Comparison of ENCODE assay signal across 26 cellular contexts in the genomic region with DNA sequence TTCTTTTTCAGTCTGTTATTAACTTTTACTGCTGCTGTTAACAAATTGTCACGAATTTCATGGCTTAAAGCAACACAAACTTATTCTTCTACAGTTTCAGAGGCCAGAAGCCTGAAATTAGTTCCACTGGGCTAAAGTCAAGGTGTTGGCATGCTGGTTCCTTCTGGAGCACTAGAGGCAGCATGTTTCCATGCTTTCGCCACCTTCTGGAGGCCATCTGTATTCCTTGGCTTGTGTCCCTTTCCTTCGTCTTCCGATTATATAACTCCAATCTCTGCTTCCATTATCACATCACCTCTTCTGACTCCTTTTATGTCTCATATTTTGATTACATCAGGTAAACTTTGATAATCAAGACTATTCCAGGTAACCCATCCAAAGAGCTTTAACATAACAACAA.
DNase-seq lines count a peak whose midpoint lies in the region; ATAC-seq, FAIRE-seq and TF ChIP-seq lines count a peak whose summit lies in the region.
"Had no signal": no experiment of that assay in that cellular context is flagged by ENCODE, and none has a peak within 500 bp of the region (broad histone marks: within the 10 kb centered on the region; RNA-seq: fewer than 3 reads in every experiment).

No MANE protein-coding gene starts in this region.

- no peaks in the 10 kb centered on the region for H3K27me3 Mint-ChIP-seq in neural progenitor cell (ENCODE audit: insufficient read depth, low read depth)
- H3K27me3 Mint-ChIP-seq: CD4-positive, alpha-beta memory T cell; T-helper 17 cell had no signal

- H4K8ac ChIP-seq in H1 (ENCODE audit: extremely low read depth, insufficient read depth, low read length), result no peak overlapping the region

- FAIRE-seq in HepG2 (lab: Jason Lieb, UNC) (no peak), H1 (lab: Jason Lieb, UNC) (peak; percentile 36)
- FAIRE-seq: GM18507, H54, K562 had no signal

- no peak overlapping the region for H2BK20ac ChIP-seq in H1 (ENCODE audit: low read length)

- H2AFZ ChIP-seq in HepG2 (ENCODE audit: low read length), result no peak overlapping the region
- H2AFZ ChIP-seq in PC-3 (ENCODE audit: low read length), result no peak overlapping the region
- H2AFZ ChIP-seq in H1 (ENCODE audit: low read length), result no peak overlapping the region
- H2AFZ ChIP-seq in neural progenitor cell (replicated peaks), result no peak overlapping the region

- H3K4ac ChIP-seq in H1 (replicated peaks; ENCODE audit: insufficient read length, low read depth, low read length), result no peak overlapping the region

- no peak overlapping the region for H3K56ac ChIP-seq in H1 (replicated peaks; ENCODE audit: insufficient read length, low read depth, low read length)

- H3K36me3 ChIP-seq in HepG2 (replicated peaks in 1 of 2; ENCODE audit: control insufficient read depth in 1 of 2, insufficient read depth in 2 of 2, low read length in 2 of 2) (no peaks in the 10 kb centered on the region), right lobe of liver (no peaks in the 10 kb centered on the region), PC-3 (ENCODE audit: low read depth, low read length) (no peaks in the 10 kb centered on the region), H1 (ENCODE audit: control insufficient read depth in 2 of 4, insufficient read depth in 4 of 4, low read length in 3 of 4) (no peaks in the 10 kb centered on the region), neural progenitor cell (no peaks in the 10 kb centered on the region)
- H3K36me3 ChIP-seq: BLaER1, MG63 had no signal

- no peaks in the 10 kb centered on the region for H3K79me1 ChIP-seq in H1 (ENCODE audit: low read depth, low read length)

- H3K4me2 ChIP-seq in HepG2 (ENCODE audit: low read depth, low read length) (no peak overlapping the region), PC-3 (ENCODE audit: low read length) (no peak overlapping the region), H1 (ENCODE audit: insufficient read depth in 1 of 2, low read depth in 2 of 2, low read length in 2 of 2) (no peak overlapping the region), neural progenitor cell (no peak overlapping the region)
- H3K4me2 ChIP-seq: BLaER1, SK-N-SH had no signal

- no peak overlapping the region for H3K27ac Mint-ChIP-seq in neural progenitor cell
- H3K27ac Mint-ChIP-seq: CD4-positive, alpha-beta memory T cell; HFFc6; T-helper 17 cell had no signal

- TF ChIP-seq CTCF in HepG2 (CRISPR knock-in tag; IDR thresholded peaks at IDR 0.05), result no peak
- no peak for TF ChIP-seq CTCF in right lobe of liver (IDR thresholded peaks at IDR 0.05)
- 0 out of 2 replicates have a peak, but pooled peaks have one; percentile 18 for TF ChIP-seq CTCF in PC-3 (conservative IDR thresholded peaks at IDR 0.05; ENCODE audit: low read depth, low read length)
- TF ChIP-seq CTCF in H1 (IDR thresholded peaks at IDR 0.05; ENCODE audit: control extremely low read depth in 1 of 3, insufficient read depth in 1 of 3, low read depth in 1 of 3, low read length in 3 of 3), result peak; percentile 24 to 42 (median 42)
- peak; percentile 27 for TF ChIP-seq CTCF in neural progenitor cell (IDR thresholded peaks at IDR 0.05)

- intact Hi-C loops in HepG2 (cut with micrococcal nuclease; ENCODE audit: unreplicated experiment), result no loop called here
- intact Hi-C loops in right lobe of liver (cut with DNase I), result no loop called here
- intact Hi-C loops in PC-3 (cut with micrococcal nuclease), result no loop called here

- H3K9me3 ChIP-seq in HepG2 (ENCODE audit: low read length), result no peaks in the 10 kb centered on the region
- H3K9me3 ChIP-seq in right lobe of liver, result no peaks in the 10 kb centered on the region
- H3K9me3 ChIP-seq in PC-3 (ENCODE audit: low read length), result no peaks in the 10 kb centered on the region
- H3K9me3 ChIP-seq in H1 (ENCODE audit: insufficient read depth in 2 of 2, low read depth in 1 of 2, low read length in 1 of 2), result no peaks in the 10 kb centered on the region
- H3K9me3 ChIP-seq in neural progenitor cell (ENCODE audit: low read depth), result no peaks in the 10 kb centered on the region
- H3K9me3 ChIP-seq: BLaER1, MG63 had no signal

- H3K27ac ChIP-seq in HepG2 (ENCODE audit: extremely low read length, insufficient read depth, low read length) (no peak overlapping the region), right lobe of liver (no peak overlapping the region), PC-3 (ENCODE audit: low read length) (no peak overlapping the region), H1 (ENCODE audit: low read depth, low read length) (no peak overlapping the region), neural progenitor cell (no peak overlapping the region)
- H3K27ac ChIP-seq: BLaER1 had no signal

- no peaks in the 10 kb centered on the region for H3K9me2 ChIP-seq in PC-3 (replicated peaks; ENCODE audit: low read length)
- H3K9me2 ChIP-seq: SK-N-SH had no signal

- no peak overlapping the region for H2BK5ac ChIP-seq in H1 (ENCODE audit: low read depth, low read length)

- no peak overlapping the region for H4K91ac ChIP-seq in H1 (replicated peaks; ENCODE audit: insufficient read length, low read length)

- H3K27me3 ChIP-seq in HepG2 (ENCODE audit: control insufficient read depth in 1 of 2, insufficient read depth in 2 of 2, low read length in 2 of 2) (no peaks in the 10 kb centered on the region; a peak in 1 of 5 replicates), right lobe of liver (no peaks in the 10 kb centered on the region), PC-3 (ENCODE audit: low read length) (no peaks in the 10 kb centered on the region), H1 (replicated peaks in 1 of 4; ENCODE audit: control insufficient read depth in 3 of 4, extremely low read depth in 1 of 4, insufficient read depth in 3 of 4, low read length in 3 of 4) (no peaks in the 10 kb centered on the region), neural progenitor cell (no peaks in the 10 kb centered on the region)
- H3K27me3 ChIP-seq: BLaER1, MG63 had no signal

- in situ Hi-C loops in HepG2 (cut with HindIII; ENCODE audit: extremely low pct_ligation_motif_present, low pct_unique_long_range_greater_than_20kb), result no loop called here

- WGBS in HepG2 (ENCODE audit: low lambda C conversion rate), result 23% methylated on average over 4 of the region's 4 CpGs
- WGBS in right lobe of liver (ENCODE audit: insufficient coverage, low coverage, low lambda C conversion rate, missing lambda C conversion rate), result 55% methylated on average over 4 of the region's 4 CpGs
- WGBS in H1 (ENCODE audit: extremely low coverage in 1 of 2, insufficient coverage in 1 of 2, insufficient read length in 1 of 2, insufficient replicate concordance in 2 of 2, low coverage in 1 of 2, low lambda C conversion rate in 2 of 2, missing lambda C conversion rate in 1 of 2), 2 experiments, result 87% methylated on average over 4 of the region's 4 CpGs; no CpG with 5 or more reads in 1 of the 2 experiments

- CTCF ChIA-PET in HepG2 (lab: Yijun Ruan, JAX; ENCODE audit: low intra/inter-chr PET ratio, low total read pairs), result no interaction called here
- CTCF ChIA-PET in PC-3 (lab: Charles Lee), result no interaction called here
- CTCF ChIA-PET in H1 (lab: Charles Lee; ENCODE audit: partially characterized antibody), result interaction anchor here (1.9 kb wide), 1 partner anchor 47 kb away, joined by 6 read pairs; no protein-coding TSS in a partner anchor

- no peak overlapping the region for H3K23ac ChIP-seq in H1 (ENCODE audit: insufficient read length)

- no peak overlapping the region for H2BK15ac ChIP-seq in H1 (ENCODE audit: low read length)

- peaks cover 4% of the 10 kb centered on the region for H3K4me1 Mint-ChIP-seq in neural progenitor cell
- H3K4me1 Mint-ChIP-seq: CD4-positive, alpha-beta memory T cell; T-helper 17 cell had no signal

- TF ChIP-seq EP300 in HepG2 (IDR thresholded peaks at IDR 0.05; ENCODE audit: low read depth in 2 of 2, low read length in 2 of 2), result no peak
- no peak for TF ChIP-seq EP300 in HepG2 (CRISPR knock-in tag; IDR thresholded peaks at IDR 0.05; ENCODE audit: borderline replicate concordance)
- no peak for TF ChIP-seq EP300 in H1 (IDR thresholded peaks at IDR 0.05; ENCODE audit: borderline replicate concordance in 1 of 2, low read depth in 2 of 2, low read length in 2 of 2)

- H4K20me1 ChIP-seq in HepG2 (ENCODE audit: insufficient read depth, low read length), result no peaks in the 10 kb centered on the region
- H4K20me1 ChIP-seq in PC-3 (ENCODE audit: low read length), result no peaks in the 10 kb centered on the region
- no peaks in the 10 kb centered on the region for H4K20me1 ChIP-seq in H1 (replicated peaks in 1 of 2; ENCODE audit: control insufficient read depth in 1 of 2, insufficient read depth in 2 of 2, low read length in 2 of 2)
- H4K20me1 ChIP-seq in neural progenitor cell (ENCODE audit: low read depth), result no peaks in the 10 kb centered on the region
- H4K20me1 ChIP-seq: BLaER1 had no signal

- no peaks in the 10 kb centered on the region for H3F3A ChIP-seq in PC-3 (ENCODE audit: low read length, unreplicated experiment)
- H3F3A ChIP-seq in neural progenitor cell (ENCODE audit: low read depth), result no peaks in the 10 kb centered on the region

- H3K14ac ChIP-seq in H1 (ENCODE audit: insufficient read length), result no peak overlapping the region

- H2BK120ac ChIP-seq in H1 (replicated peaks; ENCODE audit: low read depth, low read length), result no peak overlapping the region

- H3K79me2 ChIP-seq in HepG2 (ENCODE audit: insufficient read depth, low read length), result no peaks in the 10 kb centered on the region
- H3K79me2 ChIP-seq in PC-3 (ENCODE audit: low read length), result no peaks in the 10 kb centered on the region
- H3K79me2 ChIP-seq in H1 (ENCODE audit: control insufficient read depth in 1 of 2, insufficient read depth in 2 of 2, low read length in 2 of 2), result no peaks in the 10 kb centered on the region
- no peaks in the 10 kb centered on the region for H3K79me2 ChIP-seq in neural progenitor cell (ENCODE audit: low read depth)

- DNase-seq in HepG2 (ENCODE audit: low spot score) (peak; percentile 2), right lobe of liver (no peak), PC-3 (peak; percentile 1), H1 (ENCODE audit: low read depth in 1 of 2, low spot score in 2 of 2) (no peak), neural progenitor cell (ENCODE audit: low spot score) (peak; percentile 11), CD1c-positive myeloid dendritic cell (ENCODE audit: extremely low spot score) (no peak), NCI-H1417 (lab: John Stamatoyannopoulos, UW) (no peak)
- DNase-seq: CD4-positive, alpha-beta memory T cell; COR-L47; DMS79 treated with DMSO at 0.1 percent for 48 hours; HFFc6; MG63; NCI-H1105 treated with DMSO at 0.1 percent for 48 hours; NCI-H2029 treated with DMSO at 0.1 percent for 48 hours; NCI-H446 treated with DMSO at 0.1 percent for 48 hours; NCI-H526; SIG-M5; SK-N-SH; SW 1271; T-helper 17 cell had no signal

- H3K4me3 ChIP-seq in HepG2 (replicated peaks in 1 of 3; ENCODE audit: insufficient read depth in 1 of 3, low read depth in 2 of 3, low read length in 3 of 3) (no peak overlapping the region), right lobe of liver (no peak overlapping the region), PC-3 (ENCODE audit: low read length) (no peak overlapping the region), H1 (ENCODE audit: extremely low read depth in 1 of 4, insufficient read depth in 2 of 4, low read depth in 3 of 4, low read length in 4 of 4) (no peak overlapping the region), neural progenitor cell (no peak overlapping the region)
- H3K4me3 ChIP-seq: BLaER1, K562, MG63 had no signal

- TF ChIP-seq POLR2A in HepG2 (IDR thresholded peaks at IDR 0.05; ENCODE audit: insufficient read depth in 1 of 2, low read depth in 2 of 2, low read length in 2 of 2) (no peak), right lobe of liver (IDR thresholded peaks at IDR 0.05) (no peak), H1 (IDR thresholded peaks at IDR 0.05; ENCODE audit: control extremely low read depth in 1 of 2, low read depth in 2 of 2, low read length in 2 of 2) (no peak)

- no peak overlapping the region for H2BK12ac ChIP-seq in H1 (ENCODE audit: low read depth, low read length)

- no peak overlapping the region for H3K4me3 Mint-ChIP-seq in neural progenitor cell
- H3K4me3 Mint-ChIP-seq: CD4-positive, alpha-beta memory T cell; HFFc6; T-helper 17 cell had no signal

- ATAC-seq in HepG2 (no peak), right lobe of liver (no peak), PC-3 (no peak), GM21390 (IDR thresholded peaks at IDR 0.05; ENCODE audit: unreplicated experiment) (no peak)
- ATAC-seq: K562, Panc1, T-helper 17 cell had no signal

- H4K5ac ChIP-seq in H1 (ENCODE audit: insufficient read length, low read depth, low read length), result no peak overlapping the region

- no peaks in the 10 kb centered on the region for H3K23me2 ChIP-seq in H1 (ENCODE audit: low read depth, low read length)

- no peak overlapping the region for H3K18ac ChIP-seq in H1 (ENCODE audit: extremely low read depth, low read length)

- no peaks in the 10 kb centered on the region for H3K9me3 Mint-ChIP-seq in neural progenitor cell

- no peak overlapping the region for H3K9ac ChIP-seq in HepG2 (ENCODE audit: insufficient read depth, low read depth, low read length)
- H3K9ac ChIP-seq in PC-3 (ENCODE audit: low read length), result no peak overlapping the region
- no peak overlapping the region for H3K9ac ChIP-seq in H1 (replicated peaks in 1 of 4; ENCODE audit: extremely low read depth in 1 of 4, low read depth in 3 of 4, low read length in 3 of 4)
- H3K9ac ChIP-seq in neural progenitor cell, result no peak overlapping the region
- H3K9ac ChIP-seq: BLaER1, SK-N-SH had no signal

- H2AK5ac ChIP-seq in H1 (ENCODE audit: low read depth, low read length), result no peak overlapping the region

- POLR2A ChIA-PET in HepG2 (lab: Yijun Ruan, JAX), result no interaction called here
- POLR2A ChIA-PET in PC-3 (lab: Charles Lee; ENCODE audit: unreplicated experiment), result no interaction called here
- POLR2A ChIA-PET in H1 (lab: Charles Lee; ENCODE audit: partially characterized antibody), result no interaction called here

- no TSS peak for BruUV-seq in HepG2 (replicated peaks; lab: Mats Ljungman, UMichigan)
- BruUV-seq in PC-3 (replicated peaks; lab: Mats Ljungman, UMichigan), result no TSS peak

- no peak for TF ChIP-seq RAD21 in HepG2 (CRISPR knock-in tag; IDR thresholded peaks at IDR 0.05)
- TF ChIP-seq RAD21 in H1 (IDR thresholded peaks at IDR 0.05 in 1 of 2, conservative IDR thresholded peaks at IDR 0.05 in 1 of 2; ENCODE audit: low read depth in 2 of 2, low read length in 2 of 2), result peak; percentile 38 to 42; a peak in 3 of 4 replicates

- H3K4me1 ChIP-seq in HepG2 (ENCODE audit: insufficient read depth, low read length) (no peaks in the 10 kb centered on the region), right lobe of liver (no peaks in the 10 kb centered on the region), PC-3 (ENCODE audit: insufficient read depth, low read length) (no peaks in the 10 kb centered on the region), H1 (replicated peaks in 1 of 4; ENCODE audit: control insufficient read depth in 3 of 4, insufficient read depth in 4 of 4, low read length in 3 of 4) (no peaks in the 10 kb centered on the region), neural progenitor cell (no peaks in the 10 kb centered on the region)

- no peaks in the 10 kb centered on the region for H3K36me3 Mint-ChIP-seq in neural progenitor cell
- H3K36me3 Mint-ChIP-seq: CD4-positive, alpha-beta memory T cell had no signal

Comparison
In these comparisons a context has a peak if more than half of its experiments do, and no peak if none do; other contexts are left out.
1. DNase-seq: peak in HepG2 (single experiment), PC-3 (single experiment) and neural progenitor cell (single experiment); none in right lobe of liver (0 of 3), H1 (0 of 2), CD1c-positive myeloid dendritic cell (single experiment) and NCI-H1417 (0 of 3).
2. CTCF ChIP-seq: peak in PC-3 (single experiment), H1 (3 of 3) and neural progenitor cell (single experiment); none in HepG2 (single experiment) and right lobe of liver (0 of 4).